ENCODE assay signal across 21 cellular contexts in genomic region chr2:85189606-85190270, GRCh38.
DNase-seq lines count a peak whose midpoint lies in the region; ATAC-seq and TF ChIP-seq lines count a peak whose summit lies in the region.
"Had no signal": no experiment of that assay in that cellular context is flagged by ENCODE, and none has a peak within 500 bp of the region (broad histone marks: within the 10 kb centered on the region; RNA-seq: fewer than 3 reads in every experiment).

No MANE protein-coding gene starts in this region.

- no peak overlapping the region for H3K4me3 Mint-ChIP-seq in nephron
- H3K4me3 Mint-ChIP-seq: activated T-helper 1 cell treated with anti-CD3 and anti-CD28 coated beads, Interleukin-12 subunit alpha, Interleukin-12 subunit beta, Interleukin-2, Interleukin-4 antibody, amounts not matched to agents 30 ng/mL and 10 ng/mL and 1 ng/mL, durations not matched to agents 14 hours and 24 hours and 36 hours; natural killer cell treated with Interleukin-12 subunit alpha and Interleukin-12 subunit beta and Interleukin-15 and Interleukin-18, amount 100 ng/mL, for 72 hours had no signal

- H3K27ac ChIP-seq in substantia nigra (ENCODE audit: low read depth, low read length, poor library complexity, severe bottlenecking): no peak overlapping the region

- ATAC-seq in HG03095 (IDR thresholded peaks at IDR 0.05; ENCODE audit: unreplicated experiment): no peak
- ATAC-seq: activated naive CD4-positive, alpha-beta T cell treated with anti-CD3 and anti-CD28 coated beads, Interleukin-2, amount 50 U/mL, for 72 hours; natural killer cell treated with Interleukin-12 subunit alpha and Interleukin-12 subunit beta and Interleukin-15 and Interleukin-18, amount 100 ng/mL, for 72 hours had no signal

- H3K9me3 Mint-ChIP-seq in nephron: no peaks in the 10 kb centered on the region
- H3K9me3 Mint-ChIP-seq: activated naive CD4-positive, alpha-beta T cell treated with anti-CD3 and anti-CD28 coated beads, Interleukin-2, amount 50 U/mL, for 72 hours; activated T-helper 1 cell treated with anti-CD3 and anti-CD28 coated beads, Interleukin-12 subunit alpha, Interleukin-12 subunit beta, Interleukin-2, Interleukin-4 antibody, amounts not matched to agents 30 ng/mL and 10 ng/mL and 1 ng/mL, durations not matched to agents 14 hours and 24 hours and 36 hours; natural killer cell treated with Interleukin-12 subunit alpha and Interleukin-12 subunit beta and Interleukin-15 and Interleukin-18, amount 100 ng/mL, for 72 hours had no signal

- H3K27me3 Mint-ChIP-seq in nephron (ENCODE audit: low read depth): no peaks in the 10 kb centered on the region

- H3K4me1 Mint-ChIP-seq in nephron: peaks cover 38% of the 10 kb centered on the region

- DNase-seq in amygdala (lab: John Stamatoyannopoulos, UW): peak in 41 of 56 donors; percentile 6 to 70 (median 25)
- peak; percentile 40 for DNase-seq in globus pallidus (ENCODE audit: low spot score)
- peak in 36 of 49 donors; percentile 3 to 65 (median 30) for DNase-seq in substantia nigra (lab: John Stamatoyannopoulos, UW)
- DNase-seq in D341Med (ENCODE audit: low spot score): no peak
- DNase-seq in DMS53 (lab: John Stamatoyannopoulos, UW): no peak
- DNase-seq in NCI-H345 (lab: John Stamatoyannopoulos, UW): no peak
- DNase-seq: activated CD4-positive, alpha-beta T cell treated with anti-CD3 and anti-CD28 coated beads for 48 hours; COR-L47; cortex of kidney; kidney; MG63; NCI-H2171; NCI-H748 treated with DMSO at 0.1 percent for 48 hours; SHP77; stimulated activated CD4-positive, alpha-beta T cell treated with anti-CD3 and anti-CD28 coated beads, Interleukin-12 subunit alpha, Interleukin-12 subunit beta, amount 100 ng/mL, for 4 hours; SW 1271 had no signal

- TF ChIP-seq CTCF in nephron (IDR thresholded peaks at IDR 0.05; ENCODE audit: unreplicated experiment in 3 of 3): no peak

- peak overlapping the region; percentile 37 to 70 (median 70) for H3K27ac Mint-ChIP-seq in nephron
- H3K27ac Mint-ChIP-seq: activated T-helper 1 cell treated with anti-CD3 and anti-CD28 coated beads, Interleukin-12 subunit alpha, Interleukin-12 subunit beta, Interleukin-2, Interleukin-4 antibody, amounts not matched to agents 30 ng/mL and 10 ng/mL and 1 ng/mL, durations not matched to agents 14 hours and 24 hours and 36 hours; natural killer cell treated with Interleukin-12 subunit alpha and Interleukin-12 subunit beta and Interleukin-15 and Interleukin-18, amount 100 ng/mL, for 72 hours had no signal

- H3K36me3 Mint-ChIP-seq in nephron (ENCODE audit: low read depth): peaks cover 30% of the 10 kb centered on the region
- H3K36me3 Mint-ChIP-seq: activated naive CD4-positive, alpha-beta T cell treated with anti-CD3 and anti-CD28 coated beads, Interleukin-2, amount 50 U/mL, for 72 hours; natural killer cell treated with Interleukin-12 subunit alpha and Interleukin-12 subunit beta and Interleukin-15 and Interleukin-18, amount 100 ng/mL, for 72 hours had no signal

Comparison
In these comparisons a context has a peak if more than half of its experiments do, and no peak if none do; other contexts are left out.
1. DNase-seq: peak in amygdala (41 of 56), globus pallidus (single experiment) and substantia nigra (36 of 49); none in D341Med (single experiment), DMS53 (single experiment) and NCI-H345 (single experiment).